Comparison of ENCODE assay signal across 24 cellular contexts in the genomic region with DNA sequence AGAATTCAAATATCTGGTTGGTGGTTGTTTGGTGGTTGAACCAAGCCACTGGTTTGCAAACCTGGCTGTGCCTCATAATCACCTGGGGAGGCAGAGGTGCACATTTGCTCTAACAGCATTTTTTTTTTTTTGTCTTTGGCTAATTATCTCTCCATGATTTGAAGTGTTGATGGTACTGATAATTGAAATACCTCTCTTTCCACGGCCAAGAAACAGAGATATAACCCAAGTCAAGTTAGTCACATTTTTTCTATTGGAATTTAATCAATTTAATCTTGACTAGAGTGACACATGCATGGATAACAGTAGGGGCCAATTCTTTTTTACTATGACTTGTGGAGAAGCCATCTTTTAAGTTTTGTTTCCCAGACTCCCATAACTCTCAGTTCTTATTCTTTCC. TPM values are rescaled to one million over a fixed set of nuclear protein-coding genes. Genes with fewer than 3 reads are reported as not detected.
DNase-seq lines count a peak whose midpoint lies in the region; ATAC-seq and TF ChIP-seq lines count a peak whose summit lies in the region.
"Had no signal": no experiment of that assay in that cellular context is flagged by ENCODE, and none has a peak within 500 bp of the region (broad histone marks: within the 10 kb centered on the region; RNA-seq: fewer than 3 reads in every experiment).

No MANE protein-coding gene starts in this region.

- no peaks in the 10 kb centered on the region for H3K4me1 Mint-ChIP-seq in activated CD8-positive, alpha-beta T cell treated with anti-CD3 and anti-CD28 coated beads, Interleukin-2, amount 10 ng/mL, durations not matched to agents 7 days and 5 days (ENCODE audit: low read depth)
- H3K4me1 Mint-ChIP-seq: CD14-positive monocyte; CD8-positive, alpha-beta memory T cell had no signal

- H4K20me1 ChIP-seq in hepatocyte (ENCODE audit: insufficient read depth, poor library complexity, severe bottlenecking), result no peaks in the 10 kb centered on the region
- no peaks in the 10 kb centered on the region for H4K20me1 ChIP-seq in smooth muscle cell (ENCODE audit: low read depth)
- H4K20me1 ChIP-seq: BLaER1 had no signal

- WGBS in hepatocyte (ENCODE audit: low lambda C conversion rate, missing lambda C conversion rate), result 17% methylated on average over 1 of the region's 1 CpG
- no CpG with 5 or more reads among the region's 1 CpG for WGBS in mesodermal cell (ENCODE audit: insufficient coverage in 2 of 2), 2 experiments
- 40% methylated on average over 1 of the region's 1 CpG for WGBS in smooth muscle cell (ENCODE audit: low lambda C conversion rate)

- no peaks in the 10 kb centered on the region for H3K9me2 ChIP-seq in hepatocyte (replicated peaks; ENCODE audit: insufficient read depth)

- H3K36me3 ChIP-seq in hepatocyte (replicated peaks; ENCODE audit: insufficient read depth, low read depth) (no peaks in the 10 kb centered on the region), mesodermal cell (ENCODE audit: control insufficient read depth, insufficient read depth, low read length) (no peaks in the 10 kb centered on the region), smooth muscle cell (ENCODE audit: low read depth) (no peaks in the 10 kb centered on the region)
- H3K36me3 ChIP-seq: BE2C, BLaER1 had no signal

- H3K27ac ChIP-seq in hepatocyte, result peak overlapping the region; percentile 31
- H3K27ac ChIP-seq in mesodermal cell (ENCODE audit: low read depth, low read length, severe bottlenecking), result peak overlapping the region; percentile 69
- H3K27ac ChIP-seq in smooth muscle cell (ENCODE audit: low read depth), result no peak overlapping the region
- H3K27ac ChIP-seq: BLaER1 had no signal

- H2AFZ ChIP-seq in hepatocyte, result no peak overlapping the region
- peak overlapping the region; percentile 2 for H2AFZ ChIP-seq in smooth muscle cell (ENCODE audit: low read depth)

- no peaks in the 10 kb centered on the region for H3K9me3 ChIP-seq in hepatocyte (ENCODE audit: low read depth)
- H3K9me3 ChIP-seq in mesodermal cell (ENCODE audit: control insufficient read depth, low read length), result no peaks in the 10 kb centered on the region
- no peaks in the 10 kb centered on the region for H3K9me3 ChIP-seq in smooth muscle cell (replicated peaks; ENCODE audit: low read depth)
- H3K9me3 ChIP-seq: BE2C, BLaER1 had no signal

- no peak overlapping the region for H3K4me3 ChIP-seq in hepatocyte
- no peak overlapping the region for H3K4me3 ChIP-seq in mesodermal cell (ENCODE audit: extremely low read depth, insufficient read depth, low read length, poor library complexity, severe bottlenecking)
- no peak overlapping the region for H3K4me3 ChIP-seq in smooth muscle cell
- H3K4me3 ChIP-seq: BLaER1, GM12878 had no signal

- no peak overlapping the region for H3K27ac Mint-ChIP-seq in activated CD8-positive, alpha-beta T cell treated with anti-CD3 and anti-CD28 coated beads, Interleukin-2, amount 10 ng/mL, durations not matched to agents 7 days and 5 days
- H3K27ac Mint-ChIP-seq: CD14-positive monocyte; CD4-positive, alpha-beta memory T cell had no signal

- no peak overlapping the region for H3K9ac ChIP-seq in smooth muscle cell (ENCODE audit: low read depth)
- H3K9ac ChIP-seq: BLaER1 had no signal

- H3K27me3 Mint-ChIP-seq in activated CD8-positive, alpha-beta T cell treated with anti-CD3 and anti-CD28 coated beads, Interleukin-2, amount 10 ng/mL, durations not matched to agents 7 days and 5 days (ENCODE audit: low read depth), result no peaks in the 10 kb centered on the region

- H3K4me2 ChIP-seq in hepatocyte (no peak overlapping the region), smooth muscle cell (peak overlapping the region; percentile 67)
- H3K4me2 ChIP-seq: BLaER1 had no signal

- POLR2A ChIA-PET in activated CD8-positive, alpha-beta T cell treated with anti-CD3 and anti-CD28 coated beads, Interleukin-2, amount 10 ng/mL, durations not matched to agents 7 days and 5 days (lab: Charles Lee), result no interaction called here

- peaks cover 5% of the 10 kb centered on the region for H3F3A ChIP-seq in smooth muscle cell (ENCODE audit: low read depth)

- H3K27me3 ChIP-seq in hepatocyte (no peaks in the 10 kb centered on the region), smooth muscle cell (ENCODE audit: low read depth) (no peaks in the 10 kb centered on the region)
- H3K27me3 ChIP-seq: BE2C, BLaER1 had no signal

- CTCF ChIA-PET in activated CD8-positive, alpha-beta T cell treated with anti-CD3 and anti-CD28 coated beads, Interleukin-2, amount 10 ng/mL, durations not matched to agents 7 days and 5 days (lab: Charles Lee), result interaction anchor here (1.1 kb wide), 1 partner anchor 36 kb away, joined by 3 read pairs; no protein-coding TSS in a partner anchor

- no peaks in the 10 kb centered on the region for H3K79me2 ChIP-seq in hepatocyte
- H3K79me2 ChIP-seq in smooth muscle cell (ENCODE audit: low read depth), result no peaks in the 10 kb centered on the region

- TF ChIP-seq CTCF in hepatocyte (IDR thresholded peaks at IDR 0.05; ENCODE audit: poor library complexity) (no peak), smooth muscle cell (IDR thresholded peaks at IDR 0.05; ENCODE audit: borderline replicate concordance, insufficient read depth, poor library complexity, severe bottlenecking) (no peak)

- ATAC-seq in activated CD8-positive, alpha-beta T cell treated with anti-CD3 and anti-CD28 coated beads, Interleukin-2, amount 10 ng/mL, durations not matched to agents 7 days and 5 days, result no peak
- no peak for ATAC-seq in HG02884 (IDR thresholded peaks at IDR 0.05; ENCODE audit: unreplicated experiment)

- H3K36me3 Mint-ChIP-seq in activated CD8-positive, alpha-beta T cell treated with anti-CD3 and anti-CD28 coated beads, Interleukin-2, amount 10 ng/mL, durations not matched to agents 7 days and 5 days (ENCODE audit: low read depth), result peaks cover 4% of the 10 kb centered on the region
- H3K36me3 Mint-ChIP-seq: CD14-positive monocyte; CD4-positive, CD25-positive, alpha-beta regulatory T cell had no signal

- H3K4me1 ChIP-seq in hepatocyte (ENCODE audit: insufficient read depth) (no peaks in the 10 kb centered on the region), mesodermal cell (ENCODE audit: control insufficient read depth, insufficient read depth, low read length, poor library complexity, severe bottlenecking) (peaks cover 4% of the 10 kb centered on the region), smooth muscle cell (ENCODE audit: low read depth) (peaks cover 7% of the 10 kb centered on the region)
- H3K4me1 ChIP-seq: BE2C, BLaER1 had no signal

- peaks cover 14% of the 10 kb centered on the region for H3K9me3 Mint-ChIP-seq in activated CD8-positive, alpha-beta T cell treated with anti-CD3 and anti-CD28 coated beads, Interleukin-2, amount 10 ng/mL, durations not matched to agents 7 days and 5 days (ENCODE audit: insufficient read depth)

- DNase-seq in hepatocyte (ENCODE audit: low spot score), result no peak
- no peak for DNase-seq in smooth muscle cell (lab: John Stamatoyannopoulos, UW; ENCODE audit: unreplicated experiment)
- no peak for DNase-seq in activated CD8-positive, alpha-beta T cell treated with anti-CD3 and anti-CD28 coated beads, Interleukin-2, amount 10 ng/mL, durations not matched to agents 7 days and 5 days
- no peak for DNase-seq in HuH-7.5 (ENCODE audit: low spot score)
- DNase-seq: 8988T; ACHN; BE2C; C1 segment of cervical spinal cord; CD4-positive, alpha-beta memory T cell; CD4-positive, CD25-positive, alpha-beta regulatory T cell; CD8-positive, alpha-beta memory T cell; COR-L47; DMS 273 treated with DMSO at 0.1 percent for 48 hours; DMS153; DMS53; DMS79; DND-41; EL; GDM1 had no signal

- no peak overlapping the region for H3K4me3 Mint-ChIP-seq in activated CD8-positive, alpha-beta T cell treated with anti-CD3 and anti-CD28 coated beads, Interleukin-2, amount 10 ng/mL, durations not matched to agents 7 days and 5 days
- H3K4me3 Mint-ChIP-seq: CD14-positive monocyte; CD4-positive, alpha-beta memory T cell; CD4-positive, CD25-positive, alpha-beta regulatory T cell; CD8-positive, alpha-beta memory T cell had no signal

RNA-seq across cellular contexts. Expression of gene SUCLG2, which starts 37.5 kb away (rescaled TPM):
- total RNA-seq in hepatocyte, result 87.7 and 94.2 TPM in 2 replicates
- polyA plus RNA-seq in hepatocyte, result 52.1 and 58.0 TPM in 2 replicates
- 37.3 TPM for polyA plus RNA-seq in mesodermal cell (2013, experiment 1 of 2)
- polyA plus RNA-seq in mesodermal cell (2013, experiment 2 of 2), result 39.7 TPM
- total RNA-seq in smooth muscle cell, result 45.4 and 59.1 TPM in 2 replicates
- polyA plus RNA-seq in smooth muscle cell, result 34.6 and 40.3 TPM in 2 replicates
- total RNA-seq in activated CD8-positive, alpha-beta T cell treated with anti-CD3 and anti-CD28 coated beads, Interleukin-2, amount 10 ng/mL, durations not matched to agents 7 days and 5 days, result 10 to 100 TPM; 51.7 to 55.0 TPM
